8 cellular contexts compared by ENCODE assay signal in genomic region chr7:108497082-108497725, GRCh38. TPM values are rescaled to one million over a fixed set of nuclear protein-coding genes. Genes with fewer than 3 reads are reported as not detected.
A peak's percentile ranks its signal among the peaks of the same experiment; 100 is the strongest.
DNase-seq lines count a peak whose midpoint lies in the region; ATAC-seq and TF ChIP-seq lines count a peak whose summit lies in the region.

No MANE protein-coding gene starts in this region.

- no peaks in the 10 kb centered on the region for H3K4me1 ChIP-seq in colonic mucosa

- no peaks in the 10 kb centered on the region for H3K36me3 ChIP-seq in colonic mucosa

- H3K9me3 ChIP-seq in T-helper 17 cell (ENCODE audit: control insufficient read depth, low read length, poor library complexity, severe bottlenecking) (no peaks in the 10 kb centered on the region), colonic mucosa (no peaks in the 10 kb centered on the region)

- peak; percentile 65 for ATAC-seq in HG02763 (IDR thresholded peaks at IDR 0.05; ENCODE audit: unreplicated experiment)
- peak; percentile 82 for ATAC-seq in T-helper 17 cell

- peaks cover 11% of the 10 kb centered on the region for H3K4me1 Mint-ChIP-seq in T-helper 17 cell

- H3K9ac ChIP-seq in colonic mucosa (ENCODE audit: low read depth in 2 of 2, low read length in 2 of 2) = no peak overlapping the region

- H3K27ac ChIP-seq in colonic mucosa = no peak overlapping the region

- intact Hi-C loops in colonic mucosa (cut with DNase I) = loop anchor here (5.0 kb wide), 1 partner anchor 315 kb away; no protein-coding TSS in a partner anchor

- H3K27ac Mint-ChIP-seq in T-helper 17 cell = no peak overlapping the region

- no peaks in the 10 kb centered on the region for H3K27me3 ChIP-seq in colonic mucosa

- no peaks in the 10 kb centered on the region for H3K27me3 Mint-ChIP-seq in T-helper 17 cell

- DNase-seq in activated gamma-delta T cell treated with Interleukin-2 at 50 U/mL for 16 hours (peak; percentile 50), activated gamma-delta T cell (lab: John Stamatoyannopoulos, UW) (no peak), NCI-H187 (lab: John Stamatoyannopoulos, UW) (peak; percentile 15 to 28), T-helper 17 cell (peak in 1 of 3 donors; percentile 36), colonic mucosa (peak; percentile 32), lung microvascular endothelial cell (ENCODE audit: low read depth in 2 of 2) (peak; percentile 59 to 66), stromal cell of bone marrow (ENCODE audit: low read depth) (peak; percentile 28)

- H3K4me3 ChIP-seq in colonic mucosa = no peak overlapping the region

- no peak overlapping the region for H3K4me3 Mint-ChIP-seq in T-helper 17 cell

- H3K36me3 Mint-ChIP-seq in T-helper 17 cell (ENCODE audit: low read depth) = peaks cover 17% of the 10 kb centered on the region

- TF ChIP-seq CTCF in colonic mucosa (IDR thresholded peaks at IDR 0.05) = peak; percentile 75

RNA-seq across cellular contexts. Expression of gene PNPLA8, which starts 28.7 kb away (rescaled TPM):
- total RNA-seq in T-helper 17 cell (10 to 100 TPM; 62.9 to 67.1 TPM), colonic mucosa (10 to 100 TPM; 14.1 to 28.8 TPM), lung microvascular endothelial cell (20.5 and 27.6 TPM in 2 replicates)

RNA-seq across cellular contexts. Expression of gene NRCAM, which starts 41.0 kb away (rescaled TPM):
- not detected for total RNA-seq in T-helper 17 cell
- 1 to 10 TPM in 1 of 2 donors, under 1 TPM in 1; 0.42 to 1.1 TPM for total RNA-seq in colonic mucosa
- total RNA-seq in lung microvascular endothelial cell = 1.2 and 8.7 TPM in 2 replicates
